ENCODE assay signal across 25 cellular contexts in genomic region chr9:98226968-98227367, GRCh38. TPM values are rescaled to one million over a fixed set of nuclear protein-coding genes. Genes with fewer than 3 reads are reported as not detected.
DNase-seq lines count a peak whose midpoint lies in the region; ATAC-seq and TF ChIP-seq lines count a peak whose summit lies in the region.
"Had no signal": no experiment of that assay in that cellular context is flagged by ENCODE, and none has a peak within 500 bp of the region (broad histone marks: within the 10 kb centered on the region; RNA-seq: fewer than 3 reads in every experiment).

No MANE protein-coding gene starts in this region.

- H3K9me3 ChIP-seq in mammary epithelial cell (replicated peaks; ENCODE audit: insufficient read depth, low read length) (no peaks in the 10 kb centered on the region), mucosa of descending colon (no peaks in the 10 kb centered on the region)
- H3K9me3 ChIP-seq: BLaER1, lower lobe of right lung, uterus had no signal

- H3K79me2 ChIP-seq in mammary epithelial cell (ENCODE audit: insufficient read depth, low read length), result peaks cover 21% of the 10 kb centered on the region
- H3K79me2 ChIP-seq: parathyroid adenoma had no signal

- no peak overlapping the region for H3K4me3 ChIP-seq in mammary epithelial cell (replicated peaks in 1 of 3; ENCODE audit: insufficient read depth in 1 of 3, low read depth in 2 of 3, low read length in 3 of 3)
- H3K4me3 ChIP-seq in mucosa of descending colon, result no peak overlapping the region
- H3K4me3 ChIP-seq: BLaER1, lower lobe of right lung, smooth muscle cell, uterus had no signal

- TF ChIP-seq CTCF in MCF 10A (IDR thresholded peaks at IDR 0.05; ENCODE audit: unreplicated experiment) (no peak), mammary epithelial cell (conservative IDR thresholded peaks at IDR 0.05 in 1 of 2, IDR thresholded peaks at IDR 0.05 in 1 of 2; ENCODE audit: extremely low read depth in 1 of 2, insufficient read depth in 1 of 2, low read depth in 1 of 2, low read length in 2 of 2) (no peak), brain (conservative IDR thresholded peaks at IDR 0.05) (no peak), mucosa of descending colon (IDR thresholded peaks at IDR 0.05) (no peak), type B pancreatic cell (conservative IDR thresholded peaks at IDR 0.05) (no peak)

- ATAC-seq in mucosa of descending colon (peak; percentile 32), HG03280 (IDR thresholded peaks at IDR 0.05; ENCODE audit: unreplicated experiment) (no peak)
- ATAC-seq: lower lobe of right lung; naive thymus-derived CD4-positive, alpha-beta T cell had no signal

- 98% methylated on average over 4 of the region's 4 CpGs for WGBS in mammary epithelial cell (ENCODE audit: low coverage, missing lambda C conversion rate)

- H3K4me3 Mint-ChIP-seq in MCF 10A (ENCODE audit: unreplicated experiment), result no peak overlapping the region
- H3K4me3 Mint-ChIP-seq in brain, result no peak overlapping the region
- peak overlapping the region; percentile 3 for H3K4me3 Mint-ChIP-seq in type B pancreatic cell
- H3K4me3 Mint-ChIP-seq: activated CD4-positive, alpha-beta memory T cell treated with anti-CD3 and anti-CD28 coated beads for 36 hours; activated naive CD4-positive, alpha-beta T cell treated with anti-CD3 and anti-CD28 coated beads for 36 hours; central memory CD8-positive, alpha-beta T cell; immature natural killer cell; naive thymus-derived CD4-positive, alpha-beta T cell had no signal

- peaks cover 60% of the 10 kb centered on the region for H3K36me3 ChIP-seq in mammary epithelial cell (ENCODE audit: insufficient read depth, low read length)
- H3K36me3 ChIP-seq in mucosa of descending colon (ENCODE audit: low read depth), result no peaks in the 10 kb centered on the region
- H3K36me3 ChIP-seq: uterus had no signal

- H2AFZ ChIP-seq in mammary epithelial cell (ENCODE audit: low read depth, low read length), result no peak overlapping the region
- H2AFZ ChIP-seq: parathyroid adenoma had no signal

- dilution Hi-C loops in mammary epithelial cell (cut with HindIII; ENCODE audit: low sequenced_read_pairs), result no loop called here

- POLR2A ChIA-PET in MCF 10A (lab: Yijun Ruan, JAX), result no interaction called here

- peaks cover 35% of the 10 kb centered on the region for H3K4me1 Mint-ChIP-seq in MCF 10A (ENCODE audit: insufficient read depth, unreplicated experiment)
- peaks cover 7% of the 10 kb centered on the region for H3K4me1 Mint-ChIP-seq in brain
- H3K4me1 Mint-ChIP-seq in type B pancreatic cell (ENCODE audit: unreplicated experiment), result peaks cover 24% of the 10 kb centered on the region
- H3K4me1 Mint-ChIP-seq: immature natural killer cell had no signal

- no peak overlapping the region for H3K27ac ChIP-seq in mammary epithelial cell (ENCODE audit: insufficient read depth, low read depth, low read length)
- H3K27ac ChIP-seq: BLaER1, lower lobe of right lung, parathyroid adenoma, uterus, VCaP had no signal

- no TSS peak for BruUV-seq in MCF 10A (replicated peaks; lab: Mats Ljungman, UMichigan)
- BruUV-seq in mammary epithelial cell (replicated peaks; lab: Mats Ljungman, UMichigan), result no TSS peak

- H3K9me3 Mint-ChIP-seq in MCF 10A (ENCODE audit: unreplicated experiment) (no peaks in the 10 kb centered on the region), brain (no peaks in the 10 kb centered on the region), type B pancreatic cell (no peaks in the 10 kb centered on the region)
- H3K9me3 Mint-ChIP-seq: activated CD4-positive, alpha-beta memory T cell treated with anti-CD3 and anti-CD28 coated beads for 36 hours; activated naive CD4-positive, alpha-beta T cell treated with anti-CD3 and anti-CD28 coated beads for 36 hours; central memory CD8-positive, alpha-beta T cell; immature natural killer cell; naive thymus-derived CD4-positive, alpha-beta T cell had no signal

- H3K36me3 Mint-ChIP-seq in MCF 10A (ENCODE audit: insufficient read depth, unreplicated experiment) (peaks cover 72% of the 10 kb centered on the region), brain (peaks cover 4% of the 10 kb centered on the region), type B pancreatic cell (peaks cover 8% of the 10 kb centered on the region)

- intact Hi-C loops in MCF 10A (cut with micrococcal nuclease) (no loop called here), mammary epithelial cell (cut with micrococcal nuclease) (no loop called here), mucosa of descending colon (cut with DNase I, micrococcal nuclease) (no loop called here)

- H3K27me3 Mint-ChIP-seq in MCF 10A (ENCODE audit: insufficient read depth, unreplicated experiment), result no peaks in the 10 kb centered on the region
- no peaks in the 10 kb centered on the region for H3K27me3 Mint-ChIP-seq in brain
- no peaks in the 10 kb centered on the region for H3K27me3 Mint-ChIP-seq in type B pancreatic cell
- H3K27me3 Mint-ChIP-seq: activated CD4-positive, alpha-beta memory T cell treated with anti-CD3 and anti-CD28 coated beads for 36 hours; central memory CD8-positive, alpha-beta T cell; naive thymus-derived CD4-positive, alpha-beta T cell had no signal

- no peaks in the 10 kb centered on the region for H3K27me3 ChIP-seq in mammary epithelial cell (ENCODE audit: insufficient read depth, low read length)
- H3K27me3 ChIP-seq: BLaER1, uterus had no signal

- H4K20me1 ChIP-seq in mammary epithelial cell (ENCODE audit: insufficient read depth, low read length), result no peaks in the 10 kb centered on the region
- H4K20me1 ChIP-seq: BLaER1 had no signal

- H3K4me2 ChIP-seq in mammary epithelial cell (ENCODE audit: insufficient read depth, low read depth, low read length), result no peak overlapping the region
- H3K4me2 ChIP-seq: BLaER1, smooth muscle cell had no signal

- H3K27ac Mint-ChIP-seq in MCF 10A (ENCODE audit: low read depth, unreplicated experiment) (peak overlapping the region; percentile 85), brain (peak overlapping the region in 3 of 5 experiments; percentile 1 to 51 (median 27)), type B pancreatic cell (peak overlapping the region; percentile 58)
- H3K27ac Mint-ChIP-seq: activated CD4-positive, alpha-beta memory T cell treated with anti-CD3 and anti-CD28 coated beads for 36 hours; activated naive CD4-positive, alpha-beta T cell treated with anti-CD3 and anti-CD28 coated beads for 36 hours; immature natural killer cell had no signal

- no peak overlapping the region for H3K9ac ChIP-seq in mammary epithelial cell (ENCODE audit: insufficient read depth, low read length)
- H3K9ac ChIP-seq: BLaER1, parathyroid adenoma had no signal

- in situ Hi-C loops in mammary epithelial cell (cut with MboI; ENCODE audit: low sequenced_read_pairs in 2 of 2), result loop anchor here in 1 of 2 donors (25.0 kb wide), 1 partner anchor 215 kb away; no protein-coding TSS in a partner anchor

- DNase-seq in MCF 10A (ENCODE audit: unreplicated experiment), result no peak
- DNase-seq in mammary epithelial cell, result no peak
- peak in 1 of 3 donors; percentile 28 for DNase-seq in mucosa of descending colon
- DNase-seq in type B pancreatic cell (ENCODE audit: extremely low spot score, unreplicated experiment), result no peak
- DNase-seq in epidermal melanocyte (ENCODE audit: insufficient read length, low spot score), result no peak
- DNase-seq in activated effector memory CD4-positive, alpha-beta T cell treated with anti-CD3 and anti-CD28 coated beads, Interleukin-2, amount 50 U/mL, for 16 hours, result no peak
- DNase-seq: 8988T; activated CD4-positive, alpha-beta memory T cell treated with anti-CD3 and anti-CD28 coated beads for 36 hours; activated naive CD4-positive, alpha-beta T cell treated with anti-CD3 and anti-CD28 coated beads for 36 hours; effector CD4-positive, alpha-beta T cell; head of caudate nucleus; immature natural killer cell; lower lobe of right lung; naive thymus-derived CD4-positive, alpha-beta T cell; NCI-H1436; SHP77; stimulated activated CD4-positive, alpha-beta T cell treated with anti-CD3 and anti-CD28 coated beads, Interleukin-4, amount 100 ng/mL, for 1 hour; uterus had no signal

- CTCF ChIA-PET in MCF 10A (lab: Yijun Ruan, JAX), result interaction anchor here (0.8 to 1.6 kb wide), 2 partner anchors 21 to 25 kb away, joined by 3 read pairs; no protein-coding TSS in a partner anchor
- CTCF ChIA-PET in mammary epithelial cell (lab: Charles Lee; ENCODE audit: low non-redundant PET), result no interaction called here

- H3K4me1 ChIP-seq in mammary epithelial cell (ENCODE audit: insufficient read depth, low read length), result peaks cover 28% of the 10 kb centered on the region
- peaks cover 31% of the 10 kb centered on the region for H3K4me1 ChIP-seq in mucosa of descending colon (ENCODE audit: low read depth)
- H3K4me1 ChIP-seq: parathyroid adenoma, uterus had no signal

RNA-seq across cellular contexts. Expression of gene TBC1D2, which starts 28.5 kb away (rescaled TPM):
- 58.4 and 62.7 TPM in 2 replicates for total RNA-seq in MCF 10A (2022)
- total RNA-seq in mammary epithelial cell, result 10 to 100 TPM; 86.7 to 98.2 TPM
- polyA plus RNA-seq in mammary epithelial cell, result 73.1 TPM
- 68.2 TPM for polyA minus RNA-seq in mammary epithelial cell
- polyA plus RNA-seq in brain (ENCODE audit: insufficient read depth, low read depth, low replicate concordance), result 3.5 TPM
- 10 to 100 TPM; 19.5 to 33.5 (median 26.9) TPM for total RNA-seq in mucosa of descending colon
- total RNA-seq in type B pancreatic cell (ENCODE audit: low replicate concordance), result 9.4 and 20.9 TPM in 2 replicates

RNA-seq across cellular contexts. Expression of gene CORO2A, which starts 34.5 kb away (rescaled TPM):
- 3.4 and 3.9 TPM in 2 replicates for total RNA-seq in MCF 10A (2022)
- total RNA-seq in mammary epithelial cell, result 10 to 100 TPM in 1 of 2 donors, 1 to 10 TPM in 1; 9.7 to 19.7 TPM
- 17.4 TPM for polyA plus RNA-seq in mammary epithelial cell
- 18.8 TPM for polyA minus RNA-seq in mammary epithelial cell
- 4.4 TPM for polyA plus RNA-seq in brain (ENCODE audit: insufficient read depth, low read depth, low replicate concordance)
- total RNA-seq in mucosa of descending colon, result 10 to 100 TPM; 25.8 to 56.1 (median 45.0) TPM
- 9.9 and 28.5 TPM in 2 replicates for total RNA-seq in type B pancreatic cell (ENCODE audit: low replicate concordance)

Comparison
In these comparisons a context has a peak if more than half of its experiments do, and no peak if none do; other contexts are left out.
1. H3K27ac Mint-ChIP-seq: peak in every context shown above with its lines; median percentile 85 in MCF 10A; 58 in type B pancreatic cell; 27 in brain.